Comparison of ENCODE assay signal across 1 cellular context in genomic region chr20:57435498-57436222, GRCh38.
A peak's percentile ranks its signal among the peaks of the same experiment; 100 is the strongest.
TF ChIP-seq lines count a peak whose summit lies in the region.

No MANE protein-coding gene starts in this region.

TF ChIP-seq in HepG2, 621 proteins besides CTCF, POLR2A, EP300 and RAD21 (continued from another document and continues in another):
- no peak for TF ChIP-seq ZHX2 (IDR thresholded peaks at IDR 0.05; ENCODE audit: low read depth)
- TF ChIP-seq ZHX2 (CRISPR knock-in tag; IDR thresholded peaks at IDR 0.05; ENCODE audit: borderline replicate concordance): no peak
- TF ChIP-seq, protein P1, sequence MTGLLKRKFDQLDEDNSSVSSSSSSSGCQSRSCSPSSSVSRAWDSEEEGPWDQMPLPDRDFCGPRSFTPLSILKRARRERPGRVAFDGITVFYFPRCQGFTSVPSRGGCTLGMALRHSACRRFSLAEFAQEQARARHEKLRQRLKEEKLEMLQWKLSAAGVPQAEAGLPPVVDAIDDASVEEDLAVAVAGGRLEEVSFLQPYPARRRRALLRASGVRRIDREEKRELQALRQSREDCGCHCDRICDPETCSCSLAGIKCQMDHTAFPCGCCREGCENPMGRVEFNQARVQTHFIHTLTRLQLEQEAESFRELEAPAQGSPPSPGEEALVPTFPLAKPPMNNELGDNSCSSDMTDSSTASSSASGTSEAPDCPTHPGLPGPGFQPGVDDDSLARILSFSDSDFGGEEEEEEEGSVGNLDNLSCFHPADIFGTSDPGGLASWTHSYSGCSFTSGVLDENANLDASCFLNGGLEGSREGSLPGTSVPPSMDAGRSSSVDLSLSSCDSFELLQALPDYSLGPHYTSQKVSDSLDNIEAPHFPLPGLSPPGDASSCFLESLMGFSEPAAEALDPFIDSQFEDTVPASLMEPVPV (CRISPR knock-in tag; IDR thresholded peaks at IDR 0.05): no peak; the same call in 1 of the 2 replicates
- TF ChIP-seq ZNF441 (CRISPR knock-in tag; IDR thresholded peaks at IDR 0.05; ENCODE audit: borderline replicate concordance): no peak
- TF ChIP-seq SRF (IDR thresholded peaks at IDR 0.05; ENCODE audit: low read depth, low read length): no peak
- 0 out of 2 replicates have a peak, but pooled peaks have one; percentile 26 for TF ChIP-seq MXD1 (CRISPR knock-in tag; IDR thresholded peaks at IDR 0.05)
- no peak for TF ChIP-seq KDM6A (CRISPR knock-in tag; IDR thresholded peaks at IDR 0.05; ENCODE audit: low read depth)
- no peak for TF ChIP-seq ATRX (CRISPR knock-in tag; IDR thresholded peaks at IDR 0.05; ENCODE audit: borderline replicate concordance)
- TF ChIP-seq ZNF550 (CRISPR knock-in tag; IDR thresholded peaks at IDR 0.05; ENCODE audit: borderline replicate concordance): no peak
- TF ChIP-seq, protein P2, sequence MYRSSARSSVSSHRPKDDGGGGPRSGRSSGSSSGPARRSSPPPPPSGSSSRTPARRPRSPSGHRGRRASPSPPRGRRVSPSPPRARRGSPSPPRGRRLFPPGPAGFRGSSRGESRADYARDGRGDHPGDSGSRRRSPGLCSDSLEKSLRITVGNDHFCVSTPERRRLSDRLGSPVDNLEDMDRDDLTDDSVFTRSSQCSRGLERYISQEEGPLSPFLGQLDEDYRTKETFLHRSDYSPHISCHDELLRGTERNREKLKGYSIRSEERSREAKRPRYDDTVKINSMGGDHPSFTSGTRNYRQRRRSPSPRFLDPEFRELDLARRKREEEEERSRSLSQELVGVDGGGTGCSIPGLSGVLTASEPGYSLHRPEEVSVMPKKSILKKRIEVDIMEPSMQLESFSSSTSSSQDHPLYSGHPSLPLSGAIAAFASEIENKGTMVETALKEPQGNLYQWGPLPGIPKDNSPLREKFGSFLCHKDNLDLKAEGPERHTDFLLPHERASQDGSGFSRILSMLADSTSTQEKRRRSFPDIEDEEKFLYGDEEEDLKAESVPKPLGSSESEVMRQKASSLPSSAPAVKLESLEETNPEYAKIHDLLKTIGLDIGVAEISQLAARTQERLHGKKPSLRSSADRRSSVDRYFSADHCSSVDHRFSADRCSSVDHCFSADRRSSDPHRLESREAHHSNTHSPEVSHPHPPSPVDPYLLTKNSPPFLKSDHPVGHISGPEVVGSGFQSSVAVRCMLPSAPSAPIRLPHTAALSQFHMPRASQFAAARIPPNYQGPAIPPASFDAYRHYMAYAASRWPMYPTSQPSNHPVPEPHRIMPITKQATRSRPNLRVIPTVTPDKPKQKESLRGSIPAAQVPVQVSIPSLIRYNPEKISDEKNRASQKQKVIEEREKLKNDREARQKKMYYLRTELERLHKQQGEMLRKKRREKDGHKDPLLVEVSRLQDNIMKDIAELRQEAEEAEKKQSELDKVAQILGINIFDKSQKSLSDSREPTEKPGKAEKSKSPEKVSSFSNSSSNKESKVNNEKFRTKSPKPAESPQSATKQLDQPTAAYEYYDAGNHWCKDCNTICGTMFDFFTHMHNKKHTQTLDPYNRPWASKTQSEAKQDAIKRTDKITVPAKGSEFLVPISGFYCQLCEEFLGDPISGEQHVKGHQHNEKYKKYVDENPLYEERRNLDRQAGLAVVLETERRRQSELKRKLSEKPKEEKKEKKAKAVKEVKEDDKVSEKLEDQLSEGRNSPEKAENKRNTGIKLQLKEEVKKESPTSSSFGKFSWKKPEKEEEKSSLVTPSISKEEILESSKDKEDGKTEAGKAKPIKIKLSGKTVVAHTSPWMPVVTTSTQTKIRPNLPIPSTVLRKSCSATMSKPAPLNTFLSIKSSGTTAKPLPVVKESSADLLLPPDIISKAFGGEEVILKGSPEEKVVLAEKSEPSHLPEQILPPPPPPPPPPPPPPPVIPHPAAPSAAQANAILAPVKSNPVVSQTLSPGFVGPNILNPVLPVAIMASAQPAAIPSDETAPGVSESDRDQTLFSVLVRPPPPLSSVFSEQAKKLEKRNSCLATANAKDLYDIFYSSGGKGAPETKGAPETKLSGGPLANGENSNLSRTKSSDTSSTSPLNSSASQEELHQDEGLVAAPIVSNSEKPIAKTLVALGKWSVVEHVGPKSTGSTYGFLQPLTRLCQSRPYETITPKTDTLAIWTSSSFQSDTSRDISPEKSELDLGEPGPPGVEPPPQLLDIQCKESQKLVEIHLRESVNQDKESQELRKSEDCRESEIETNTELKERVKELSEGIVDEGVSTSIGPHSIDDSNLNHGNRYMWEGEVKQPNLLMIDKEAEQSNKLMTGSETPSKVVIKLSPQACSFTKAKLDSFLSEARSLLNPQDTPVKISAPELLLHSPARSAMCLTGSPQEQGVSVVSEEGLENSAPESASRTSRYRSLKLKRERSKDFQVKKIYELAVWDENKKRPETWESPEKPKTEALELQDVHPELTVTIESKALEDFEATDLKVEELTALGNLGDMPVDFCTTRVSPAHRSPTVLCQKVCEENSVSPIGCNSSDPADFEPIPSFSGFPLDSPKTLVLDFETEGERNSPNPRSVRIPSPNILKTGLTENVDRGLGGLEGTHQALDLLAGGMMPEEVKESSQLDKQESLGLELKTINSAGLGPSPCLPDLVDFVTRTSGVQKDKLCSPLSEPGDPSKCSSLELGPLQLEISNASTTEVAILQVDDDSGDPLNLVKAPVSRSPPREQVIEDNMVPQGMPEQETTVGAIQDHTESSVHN (CRISPR knock-in tag; IDR thresholded peaks at IDR 0.05): no peak; the same call in 1 of the 2 replicates
- peak; percentile 45; the same call in 1 of the 2 replicates for TF ChIP-seq FOXA3 (CRISPR knock-in tag; IDR thresholded peaks at IDR 0.05)
- TF ChIP-seq SRY (CRISPR knock-in tag; IDR thresholded peaks at IDR 0.05): no peak; the same call in 1 of the 2 replicates
- TF ChIP-seq ZSCAN5A (CRISPR knock-in tag; IDR thresholded peaks at IDR 0.05; ENCODE audit: borderline replicate concordance): no peak
- TF ChIP-seq ZNF816 (CRISPR knock-in tag; IDR thresholded peaks at IDR 0.05; ENCODE audit: borderline replicate concordance): no peak
- no peak for TF ChIP-seq ZNF382 (CRISPR knock-in tag; IDR thresholded peaks at IDR 0.05; ENCODE audit: borderline replicate concordance)
- TF ChIP-seq ATM (IDR thresholded peaks at IDR 0.05; ENCODE audit: borderline replicate concordance): no peak
- no peak for TF ChIP-seq ZNF557 (CRISPR knock-in tag; IDR thresholded peaks at IDR 0.05)
- TF ChIP-seq GPN1 (CRISPR knock-in tag; IDR thresholded peaks at IDR 0.05; ENCODE audit: borderline replicate concordance): no peak
- TF ChIP-seq ZFYVE20 (CRISPR knock-in tag; IDR thresholded peaks at IDR 0.05; ENCODE audit: borderline replicate concordance, low read depth): no peak
- no peak for TF ChIP-seq IKZF1 (IDR thresholded peaks at IDR 0.05)
- no peak for TF ChIP-seq GABPA (IDR thresholded peaks at IDR 0.05; ENCODE audit: low read depth, low read length)
- no peak for TF ChIP-seq GABPA (CRISPR knock-in tag; IDR thresholded peaks at IDR 0.05; ENCODE audit: low read depth)
- peak; percentile 52; the same call in 1 of the 2 replicates for TF ChIP-seq ZNF644 (CRISPR knock-in tag; IDR thresholded peaks at IDR 0.05; ENCODE audit: low read depth)
- TF ChIP-seq, protein P3, sequence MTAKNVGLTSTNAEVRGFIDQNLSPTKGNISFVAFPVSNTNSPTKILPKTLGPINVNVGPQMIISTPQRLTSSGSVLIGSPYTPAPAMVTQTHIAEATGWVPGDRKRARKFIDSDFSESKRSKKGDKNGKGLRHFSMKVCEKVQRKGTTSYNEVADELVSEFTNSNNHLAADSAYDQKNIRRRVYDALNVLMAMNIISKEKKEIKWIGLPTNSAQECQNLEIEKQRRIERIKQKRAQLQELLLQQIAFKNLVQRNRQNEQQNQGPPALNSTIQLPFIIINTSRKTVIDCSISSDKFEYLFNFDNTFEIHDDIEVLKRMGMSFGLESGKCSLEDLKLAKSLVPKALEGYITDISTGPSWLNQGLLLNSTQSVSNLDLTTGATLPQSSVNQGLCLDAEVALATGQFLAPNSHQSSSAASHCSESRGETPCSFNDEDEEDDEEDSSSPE (CRISPR knock-in tag; IDR thresholded peaks at IDR 0.05): no peak
- TF ChIP-seq, protein P4, sequence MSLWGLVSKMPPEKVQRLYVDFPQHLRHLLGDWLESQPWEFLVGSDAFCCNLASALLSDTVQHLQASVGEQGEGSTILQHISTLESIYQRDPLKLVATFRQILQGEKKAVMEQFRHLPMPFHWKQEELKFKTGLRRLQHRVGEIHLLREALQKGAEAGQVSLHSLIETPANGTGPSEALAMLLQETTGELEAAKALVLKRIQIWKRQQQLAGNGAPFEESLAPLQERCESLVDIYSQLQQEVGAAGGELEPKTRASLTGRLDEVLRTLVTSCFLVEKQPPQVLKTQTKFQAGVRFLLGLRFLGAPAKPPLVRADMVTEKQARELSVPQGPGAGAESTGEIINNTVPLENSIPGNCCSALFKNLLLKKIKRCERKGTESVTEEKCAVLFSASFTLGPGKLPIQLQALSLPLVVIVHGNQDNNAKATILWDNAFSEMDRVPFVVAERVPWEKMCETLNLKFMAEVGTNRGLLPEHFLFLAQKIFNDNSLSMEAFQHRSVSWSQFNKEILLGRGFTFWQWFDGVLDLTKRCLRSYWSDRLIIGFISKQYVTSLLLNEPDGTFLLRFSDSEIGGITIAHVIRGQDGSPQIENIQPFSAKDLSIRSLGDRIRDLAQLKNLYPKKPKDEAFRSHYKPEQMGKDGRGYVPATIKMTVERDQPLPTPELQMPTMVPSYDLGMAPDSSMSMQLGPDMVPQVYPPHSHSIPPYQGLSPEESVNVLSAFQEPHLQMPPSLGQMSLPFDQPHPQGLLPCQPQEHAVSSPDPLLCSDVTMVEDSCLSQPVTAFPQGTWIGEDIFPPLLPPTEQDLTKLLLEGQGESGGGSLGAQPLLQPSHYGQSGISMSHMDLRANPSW (CRISPR knock-in tag; IDR thresholded peaks at IDR 0.05; ENCODE audit: borderline replicate concordance): no peak
- TF ChIP-seq ZNF225 (CRISPR knock-in tag; IDR thresholded peaks at IDR 0.05): peak; percentile 34; the same call in 1 of the 2 replicates
- no peak for TF ChIP-seq ZNF775 (CRISPR knock-in tag; IDR thresholded peaks at IDR 0.05; ENCODE audit: borderline replicate concordance)
- TF ChIP-seq MEIS2 (CRISPR knock-in tag; IDR thresholded peaks at IDR 0.05): no peak; the same call in 1 of the 2 replicates
